17 cellular contexts compared by ENCODE assay signal in genomic region chr22:29258407-29259252, GRCh38. TPM values are rescaled to one million over a fixed set of nuclear protein-coding genes. Genes with fewer than 3 reads are reported as not detected.
DNase-seq lines count a peak whose midpoint lies in the region; ATAC-seq and TF ChIP-seq lines count a peak whose summit lies in the region.
"Had no signal": no experiment of that assay in that cellular context is flagged by ENCODE, and none has a peak within 500 bp of the region (broad histone marks: within the 10 kb centered on the region; RNA-seq: fewer than 3 reads in every experiment).

No MANE protein-coding gene starts in this region.

- H3K9me3 Mint-ChIP-seq in activated naive CD4-positive, alpha-beta T cell treated with anti-CD3 and anti-CD28 coated beads, Interleukin-2, amount 50 U/mL, for 72 hours: no peaks in the 10 kb centered on the region
- no peaks in the 10 kb centered on the region for H3K9me3 Mint-ChIP-seq in activated naive CD4-positive, alpha-beta T cell treated with anti-CD3 and anti-CD28 coated beads for 36 hours
- H3K9me3 Mint-ChIP-seq in activated T-helper 17 cell treated with anti-CD3 and anti-CD28 coated beads, Interleukin-2, amount 50 U/mL, for 72 hours: no peaks in the 10 kb centered on the region
- no peaks in the 10 kb centered on the region for H3K9me3 Mint-ChIP-seq in nephron progenitor cell
- H3K9me3 Mint-ChIP-seq: CD8-positive, alpha-beta T cell had no signal

- ATAC-seq in activated naive CD4-positive, alpha-beta T cell treated with anti-CD3 and anti-CD28 coated beads, Interleukin-2, amount 50 U/mL, for 72 hours: no peak
- no peak for ATAC-seq in activated T-helper 17 cell treated with anti-CD3 and anti-CD28 coated beads, Interleukin-2, amount 50 U/mL, for 72 hours (replicated peaks)
- ATAC-seq in GM19324 (IDR thresholded peaks at IDR 0.05; ENCODE audit: low FRiP score, unreplicated experiment): no peak
- ATAC-seq: CD8-positive, alpha-beta T cell had no signal

- TF ChIP-seq CTCF in nephron progenitor cell (IDR thresholded peaks at IDR 0.05): no peak

- CTCF ChIA-PET in activated naive CD4-positive, alpha-beta T cell treated with anti-CD3 and anti-CD28 coated beads for 36 hours (lab: Charles Lee): interaction anchor here (1.8 kb wide), 1 partner anchor 13 kb away, joined by 4 read pairs; no protein-coding TSS in a partner anchor

- peak overlapping the region; percentile 30 to 33 for H3K27ac Mint-ChIP-seq in activated naive CD4-positive, alpha-beta T cell treated with anti-CD3 and anti-CD28 coated beads, Interleukin-2, amount 50 U/mL, for 72 hours
- H3K27ac Mint-ChIP-seq in activated naive CD4-positive, alpha-beta T cell treated with anti-CD3 and anti-CD28 coated beads for 36 hours: no peak overlapping the region
- H3K27ac Mint-ChIP-seq in activated T-helper 17 cell treated with anti-CD3 and anti-CD28 coated beads, Interleukin-2, amount 50 U/mL, for 72 hours: peak overlapping the region; percentile 28
- peak overlapping the region; percentile 22 for H3K27ac Mint-ChIP-seq in nephron progenitor cell
- H3K27ac Mint-ChIP-seq: CD8-positive, alpha-beta T cell had no signal

- H3K27me3 Mint-ChIP-seq in activated naive CD4-positive, alpha-beta T cell treated with anti-CD3 and anti-CD28 coated beads for 36 hours (ENCODE audit: low read depth): no peaks in the 10 kb centered on the region
- H3K27me3 Mint-ChIP-seq in activated T-helper 17 cell treated with anti-CD3 and anti-CD28 coated beads, Interleukin-2, amount 50 U/mL, for 72 hours: no peaks in the 10 kb centered on the region
- H3K27me3 Mint-ChIP-seq in nephron progenitor cell (ENCODE audit: low read depth, poor library complexity): no peaks in the 10 kb centered on the region

- H3K4me1 Mint-ChIP-seq in activated naive CD4-positive, alpha-beta T cell treated with anti-CD3 and anti-CD28 coated beads for 36 hours (ENCODE audit: low read depth): no peaks in the 10 kb centered on the region
- H3K4me1 Mint-ChIP-seq in activated T-helper 17 cell treated with anti-CD3 and anti-CD28 coated beads, Interleukin-2, amount 50 U/mL, for 72 hours: no peaks in the 10 kb centered on the region
- no peaks in the 10 kb centered on the region for H3K4me1 Mint-ChIP-seq in nephron progenitor cell

- intact Hi-C loops in activated naive CD4-positive, alpha-beta T cell treated with anti-CD3 and anti-CD28 coated beads for 36 hours (cut with micrococcal nuclease): no loop called here

- H3K4me3 Mint-ChIP-seq in activated naive CD4-positive, alpha-beta T cell treated with anti-CD3 and anti-CD28 coated beads for 36 hours: no peak overlapping the region
- no peak overlapping the region for H3K4me3 Mint-ChIP-seq in activated T-helper 17 cell treated with anti-CD3 and anti-CD28 coated beads, Interleukin-2, amount 50 U/mL, for 72 hours
- H3K4me3 Mint-ChIP-seq in nephron progenitor cell: no peak overlapping the region
- H3K4me3 Mint-ChIP-seq: CD8-positive, alpha-beta T cell had no signal

- DNase-seq in activated naive CD4-positive, alpha-beta T cell treated with anti-CD3 and anti-CD28 coated beads, Interleukin-2, amount 50 U/mL, for 72 hours (ENCODE audit: low spot score in 2 of 2): no peak
- no peak for DNase-seq in activated naive CD4-positive, alpha-beta T cell treated with anti-CD3 and anti-CD28 coated beads for 36 hours
- no peak for DNase-seq in nephron progenitor cell
- no peak for DNase-seq in HPDE6-E6E7 (ENCODE audit: extremely low spot score)
- DNase-seq in activated effector memory CD4-positive, alpha-beta T cell treated with anti-CD3 and anti-CD28 coated beads, Interleukin-2, amount 50 U/mL, for 16 hours: no peak
- no peak for DNase-seq in activated gamma-delta T cell treated with Interleukin-2 at 50 U/mL for 16 hours
- DNase-seq: CD8-positive, alpha-beta T cell; GDM1; KBM-7; NCI-H1417 treated with DMSO at 0.1 percent for 48 hours; NCI-H1930; SHP77 had no signal

- H3K36me3 Mint-ChIP-seq in activated naive CD4-positive, alpha-beta T cell treated with anti-CD3 and anti-CD28 coated beads, Interleukin-2, amount 50 U/mL, for 72 hours: no peaks in the 10 kb centered on the region
- H3K36me3 Mint-ChIP-seq in activated naive CD4-positive, alpha-beta T cell treated with anti-CD3 and anti-CD28 coated beads for 36 hours (ENCODE audit: low read depth): no peaks in the 10 kb centered on the region
- no peaks in the 10 kb centered on the region for H3K36me3 Mint-ChIP-seq in activated T-helper 17 cell treated with anti-CD3 and anti-CD28 coated beads, Interleukin-2, amount 50 U/mL, for 72 hours (ENCODE audit: low read depth)
- H3K36me3 Mint-ChIP-seq in nephron progenitor cell (ENCODE audit: low read depth): peaks cover 9% of the 10 kb centered on the region

RNA-seq across cellular contexts. Expression of gene RHBDD3, which starts 9.2 kb away (rescaled TPM):
- 10 to 100 TPM; 19.6 to 29.5 TPM for total RNA-seq in activated naive CD4-positive, alpha-beta T cell treated with anti-CD3 and anti-CD28 coated beads, Interleukin-2, amount 50 U/mL, for 72 hours
- total RNA-seq in activated naive CD4-positive, alpha-beta T cell treated with anti-CD3 and anti-CD28 coated beads for 36 hours: 10 to 100 TPM; 17.6 to 20.5 TPM
- 10 to 100 TPM; 19.2 to 36.8 TPM for total RNA-seq in activated T-helper 17 cell treated with anti-CD3 and anti-CD28 coated beads, Interleukin-2, amount 50 U/mL, for 72 hours

RNA-seq across cellular contexts. Expression of gene EWSR1, which starts 9.4 kb away (rescaled TPM):
- 100 to 1,000 TPM; 257 to 320 TPM for total RNA-seq in activated naive CD4-positive, alpha-beta T cell treated with anti-CD3 and anti-CD28 coated beads, Interleukin-2, amount 50 U/mL, for 72 hours
- total RNA-seq in activated naive CD4-positive, alpha-beta T cell treated with anti-CD3 and anti-CD28 coated beads for 36 hours: 100 to 1,000 TPM; 274 to 303 TPM
- total RNA-seq in activated T-helper 17 cell treated with anti-CD3 and anti-CD28 coated beads, Interleukin-2, amount 50 U/mL, for 72 hours: 100 to 1,000 TPM; 231 to 319 TPM

RNA-seq across cellular contexts. Expression of gene GAS2L1, which starts 47.8 kb away (rescaled TPM):
- 1 to 10 TPM in 1 of 2 donors, under 1 TPM in 1; 0.36 to 1.5 TPM for total RNA-seq in activated naive CD4-positive, alpha-beta T cell treated with anti-CD3 and anti-CD28 coated beads, Interleukin-2, amount 50 U/mL, for 72 hours
- under 1 TPM; 0.12 to 0.26 TPM for total RNA-seq in activated naive CD4-positive, alpha-beta T cell treated with anti-CD3 and anti-CD28 coated beads for 36 hours
- total RNA-seq in activated T-helper 17 cell treated with anti-CD3 and anti-CD28 coated beads, Interleukin-2, amount 50 U/mL, for 72 hours: 1 to 10 TPM; 1.9 to 2.9 TPM
- total RNA-seq: CD8-positive, alpha-beta T cell had no signal

RNA-seq across cellular contexts. Expression of gene EMID1, which starts 52.9 kb away (rescaled TPM):
- under 1 TPM in 1 of 2 donors, not detected in 1; 0.41 TPM for total RNA-seq in activated naive CD4-positive, alpha-beta T cell treated with anti-CD3 and anti-CD28 coated beads, Interleukin-2, amount 50 U/mL, for 72 hours
- not detected for total RNA-seq in activated naive CD4-positive, alpha-beta T cell treated with anti-CD3 and anti-CD28 coated beads for 36 hours
- not detected for total RNA-seq in activated T-helper 17 cell treated with anti-CD3 and anti-CD28 coated beads, Interleukin-2, amount 50 U/mL, for 72 hours
- total RNA-seq: A172; CD8-positive, alpha-beta T cell; HT1080 had no signal

RNA-seq across cellular contexts. Expression of gene RASL10A, which starts 56.9 kb away (rescaled TPM):
- under 1 TPM; 0.20 to 0.78 TPM for total RNA-seq in activated naive CD4-positive, alpha-beta T cell treated with anti-CD3 and anti-CD28 coated beads, Interleukin-2, amount 50 U/mL, for 72 hours
- not detected for total RNA-seq in activated naive CD4-positive, alpha-beta T cell treated with anti-CD3 and anti-CD28 coated beads for 36 hours
- total RNA-seq in activated T-helper 17 cell treated with anti-CD3 and anti-CD28 coated beads, Interleukin-2, amount 50 U/mL, for 72 hours: under 1 TPM; 0.58 to 0.61 TPM
- total RNA-seq: A172, H4 had no signal
